In the genomic region with DNA sequence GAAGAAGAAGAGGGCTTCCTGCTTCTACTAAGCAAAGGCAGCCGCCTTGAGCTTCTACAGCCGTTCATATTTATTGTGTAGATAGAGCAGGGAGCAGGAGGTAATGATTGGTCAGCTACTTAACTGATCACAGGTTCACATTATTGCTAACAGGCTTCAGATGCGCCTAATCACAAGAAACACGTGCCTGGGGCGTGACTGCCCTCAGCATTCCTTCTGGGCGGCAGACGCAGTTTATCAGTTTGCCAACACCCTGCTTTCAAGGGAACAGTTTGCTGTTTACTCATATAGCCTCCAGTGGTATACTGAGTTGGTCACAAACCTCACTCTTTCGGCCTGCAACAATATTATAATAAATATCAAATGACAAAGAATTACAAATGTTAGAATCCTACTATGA, we compare ENCODE assay signal across 1 cellular context.
TF ChIP-seq lines count a peak whose summit lies in the region.

No MANE protein-coding gene starts in this region.

TF ChIP-seq in H1, 55 proteins besides CTCF, POLR2A, EP300 and RAD21:
- TF ChIP-seq, protein P1, sequence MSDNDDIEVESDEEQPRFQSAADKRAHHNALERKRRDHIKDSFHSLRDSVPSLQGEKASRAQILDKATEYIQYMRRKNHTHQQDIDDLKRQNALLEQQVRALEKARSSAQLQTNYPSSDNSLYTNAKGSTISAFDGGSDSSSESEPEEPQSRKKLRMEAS (IDR thresholded peaks at IDR 0.05), result peak; percentile 61; the same call in 1 of the 2 replicates
- no peak for TF ChIP-seq TCF12 (IDR thresholded peaks at IDR 0.05; ENCODE audit: low read depth, low read length)
- TF ChIP-seq, protein P2, sequence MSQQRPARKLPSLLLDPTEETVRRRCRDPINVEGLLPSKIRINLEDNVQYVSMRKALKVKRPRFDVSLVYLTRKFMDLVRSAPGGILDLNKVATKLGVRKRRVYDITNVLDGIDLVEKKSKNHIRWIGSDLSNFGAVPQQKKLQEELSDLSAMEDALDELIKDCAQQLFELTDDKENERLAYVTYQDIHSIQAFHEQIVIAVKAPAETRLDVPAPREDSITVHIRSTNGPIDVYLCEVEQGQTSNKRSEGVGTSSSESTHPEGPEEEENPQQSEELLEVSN (IDR thresholded peaks at IDR 0.05), result peak; percentile 41; the same call in 1 of the 2 replicates
